In the genomic region with DNA sequence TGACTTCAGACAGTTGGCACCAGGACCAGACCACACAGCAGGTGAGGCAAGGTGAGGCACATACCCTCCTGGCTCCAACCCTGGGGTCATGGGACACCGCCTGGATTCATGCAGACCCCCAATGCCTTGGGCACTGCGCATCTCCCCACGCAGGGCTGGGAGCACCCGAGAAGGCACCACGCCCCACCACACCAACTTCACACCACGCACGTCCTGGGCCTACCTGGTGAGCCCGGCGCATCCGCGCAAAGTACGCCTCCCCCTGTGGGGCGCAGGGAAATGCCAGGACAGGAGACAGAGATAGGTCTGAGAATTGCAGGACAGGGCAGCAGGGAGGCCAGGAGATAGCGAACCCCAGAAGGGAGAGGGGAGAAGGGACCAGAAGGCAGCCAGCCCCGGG, we compare ENCODE assay signal across 29 cellular contexts. TPM values are rescaled to one million over a fixed set of nuclear protein-coding genes. Genes with fewer than 3 reads are reported as not detected.
DNase-seq lines count a peak whose midpoint lies in the region; ATAC-seq, FAIRE-seq and TF ChIP-seq lines count a peak whose summit lies in the region.
"Had no signal": no experiment of that assay in that cellular context is flagged by ENCODE, and none has a peak within 500 bp of the region (broad histone marks: within the 10 kb centered on the region; RNA-seq: fewer than 3 reads in every experiment).

No MANE protein-coding gene starts in this region.

- POLR2A ChIA-PET in K562 (lab: Yijun Ruan, JAX) = interaction anchor here (0.8 kb wide), 1 partner anchor 85 kb away, joined by 3 read pairs; no protein-coding TSS in a partner anchor

- peaks cover 20% of the 10 kb centered on the region for H3K4me1 Mint-ChIP-seq in HFFc6 (ENCODE audit: low read depth)
- peaks cover 6% of the 10 kb centered on the region for H3K4me1 Mint-ChIP-seq in stimulated activated effector memory CD8-positive, alpha-beta T cell treated with anti-CD3 and anti-CD28 coated beads, Interleukin-12 subunit alpha, Interleukin-12 subunit beta, amount 100 ng/mL, for 72 hours

- CTCF ChIA-PET in K562 (lab: Yijun Ruan, JAX; ENCODE audit: low intra/inter-chr PET ratio) = no interaction called here

- H4K20me1 ChIP-seq in K562 (replicated peaks; ENCODE audit: control insufficient read depth, insufficient read depth, low read length) = no peaks in the 10 kb centered on the region

- no peaks in the 10 kb centered on the region for H3K9me3 Mint-ChIP-seq in HFFc6
- no peaks in the 10 kb centered on the region for H3K9me3 Mint-ChIP-seq in stimulated activated effector memory CD8-positive, alpha-beta T cell treated with anti-CD3 and anti-CD28 coated beads, Interleukin-12 subunit alpha, Interleukin-12 subunit beta, amount 100 ng/mL, for 72 hours
- H3K9me3 Mint-ChIP-seq: naive thymus-derived CD4-positive, alpha-beta T cell; stimulated activated naive B cell treated with anti-CD40 and anti-IgM and Interleukin-4, amounts not matched to agents 10 μg/mL and 1 μg/mL and 100 μg/mL, for 72 hours had no signal

- H3K4me1 ChIP-seq in K562 (replicated peaks in 1 of 2; ENCODE audit: control insufficient read depth in 2 of 2, insufficient read depth in 2 of 2, low read length in 2 of 2) = peaks cover 20 to 47% of the 10 kb centered on the region in 2 experiments; a peak in 4 of 5 replicates
- H3K4me1 ChIP-seq in muscle layer of colon (ENCODE audit: insufficient read depth, low read length) = peaks cover 21% of the 10 kb centered on the region
- peaks cover 12 to 59% (median 35%) of the 10 kb centered on the region in 4 donors for H3K4me1 ChIP-seq in stomach
- H3K4me1 ChIP-seq: Caco-2 had no signal

- WGBS in K562 (ENCODE audit: insufficient coverage, low coverage, missing lambda C conversion rate) = 88% methylated on average over 15 of the region's 15 CpGs
- WGBS in stomach, 5 donors = 81 to 92% (median 87%) methylated on average over 9 to 15 of the region's 15 CpGs

- intact Hi-C loops in K562 (cut with micrococcal nuclease) (no loop called here), stomach (cut with DNase I; ENCODE audit: low total_unique reads) (no loop called here)

- H3K27ac ChIP-seq in K562 (ENCODE audit: extremely low read depth, low read depth, low read length) (no peak overlapping the region), muscle layer of colon (ENCODE audit: low read depth, low read length) (peak overlapping the region; percentile 71), stomach (peak overlapping the region in 3 of 5 donors; percentile 66 to 79 (median 75))

- H3K9me3 ChIP-seq in K562 (replicated peaks; ENCODE audit: control insufficient read depth, insufficient read depth, low read depth, low read length) = no peaks in the 10 kb centered on the region
- no peaks in the 10 kb centered on the region for H3K9me3 ChIP-seq in muscle layer of colon (ENCODE audit: low read length)
- H3K9me3 ChIP-seq in stomach = no peaks in the 10 kb centered on the region
- H3K9me3 ChIP-seq: BLaER1 treated with 17β-estradiol and CSF1 and Interleukin-3, amounts not matched to agents 10 nM and 100 nM; Caco-2; left lung; SK-N-SH had no signal

- H3K4me3 Mint-ChIP-seq in HFFc6 = no peak overlapping the region; the same call in 1 of the 2 replicates
- H3K4me3 Mint-ChIP-seq in stimulated activated effector memory CD8-positive, alpha-beta T cell treated with anti-CD3 and anti-CD28 coated beads, Interleukin-12 subunit alpha, Interleukin-12 subunit beta, amount 100 ng/mL, for 72 hours = no peak overlapping the region
- H3K4me3 Mint-ChIP-seq: activated naive CD8-positive, alpha-beta T cell; naive thymus-derived CD4-positive, alpha-beta T cell; stimulated activated naive B cell treated with anti-CD40 and anti-IgM and Interleukin-4, amounts not matched to agents 10 μg/mL and 1 μg/mL and 100 μg/mL, for 72 hours had no signal

- no peak for TF ChIP-seq POLR2A in K562 (conservative IDR thresholded peaks at IDR 0.05)
- TF ChIP-seq POLR2A in stomach (IDR thresholded peaks at IDR 0.05) = no peak

- BruUV-seq in K562 (replicated peaks; lab: Mats Ljungman, UMichigan) = no TSS peak

- peak overlapping the region; percentile 69; the same call in 1 of the 2 replicates for H3K27ac Mint-ChIP-seq in HFFc6
- no peak overlapping the region for H3K27ac Mint-ChIP-seq in stimulated activated effector memory CD8-positive, alpha-beta T cell treated with anti-CD3 and anti-CD28 coated beads, Interleukin-12 subunit alpha, Interleukin-12 subunit beta, amount 100 ng/mL, for 72 hours
- H3K27ac Mint-ChIP-seq: activated naive CD8-positive, alpha-beta T cell; naive thymus-derived CD4-positive, alpha-beta T cell; stimulated activated naive B cell treated with anti-CD40 and anti-IgM and Interleukin-4, amounts not matched to agents 10 μg/mL and 1 μg/mL and 100 μg/mL, for 72 hours had no signal

- peaks cover 19% of the 10 kb centered on the region for H3K36me3 Mint-ChIP-seq in HFFc6 (ENCODE audit: low read depth)
- H3K36me3 Mint-ChIP-seq in stimulated activated effector memory CD8-positive, alpha-beta T cell treated with anti-CD3 and anti-CD28 coated beads, Interleukin-12 subunit alpha, Interleukin-12 subunit beta, amount 100 ng/mL, for 72 hours = no peaks in the 10 kb centered on the region
- H3K36me3 Mint-ChIP-seq: activated naive CD8-positive, alpha-beta T cell; stimulated activated naive B cell treated with anti-CD40 and anti-IgM and Interleukin-4, amounts not matched to agents 10 μg/mL and 1 μg/mL and 100 μg/mL, for 72 hours had no signal

- TF ChIP-seq EP300 in K562 (IDR thresholded peaks at IDR 0.05; ENCODE audit: low read length) = no peak
- no peak for TF ChIP-seq EP300 in stomach (IDR thresholded peaks at IDR 0.05)

- peaks cover 3% of the 10 kb centered on the region for H3K9me1 ChIP-seq in K562 (ENCODE audit: control insufficient read depth, insufficient read depth, low read length)

- TF ChIP-seq RAD21 in K562 (CRISPR knock-in tag; conservative IDR thresholded peaks at IDR 0.05 in 1 of 2, IDR thresholded peaks at IDR 0.05 in 1 of 2) = no peak

- no peaks in the 10 kb centered on the region for H3K79me2 ChIP-seq in K562 (ENCODE audit: control insufficient read depth, insufficient read depth, low read length)

- TF ChIP-seq CTCF in HFFc6 (IDR thresholded peaks at IDR 0.05) = no peak
- no peak for TF ChIP-seq CTCF in K562 (IDR thresholded peaks at IDR 0.05 in 2 of 3, conservative IDR thresholded peaks at IDR 0.05 in 1 of 3; ENCODE audit: insufficient read depth in 2 of 3, low read depth in 1 of 3, low read length in 3 of 3)
- no peak for TF ChIP-seq CTCF in stomach (IDR thresholded peaks at IDR 0.05)
- no peak for TF ChIP-seq CTCF in D721Med (IDR thresholded peaks at IDR 0.05; ENCODE audit: insufficient read depth, missing control alignments)

- H3K4me3 ChIP-seq in K562 = no peak overlapping the region
- H3K4me3 ChIP-seq in muscle layer of colon (ENCODE audit: low read depth in 1 of 2, low read length in 2 of 2) = no peak overlapping the region
- H3K4me3 ChIP-seq in stomach = no peak overlapping the region
- H3K4me3 ChIP-seq: BLaER1 treated with 17β-estradiol and CSF1 and Interleukin-3, amounts not matched to agents 10 nM and 100 nM; left lung had no signal

- no peak overlapping the region for H3K4me2 ChIP-seq in K562 (ENCODE audit: insufficient read depth, low read length)
- H3K4me2 ChIP-seq: SK-N-SH had no signal

- no peak for DNase-seq in HFFc6
- no peak for DNase-seq in K562 (ENCODE audit: extremely low read depth in 1 of 4, low spot score in 3 of 4)
- DNase-seq in stomach = no peak
- DNase-seq in ACHN = no peak
- no peak for DNase-seq in D721Med (ENCODE audit: insufficient read length, low spot score)
- DNase-seq in stimulated activated effector memory CD8-positive, alpha-beta T cell treated with anti-CD3 and anti-CD28 coated beads, Interleukin-12 subunit alpha, Interleukin-12 subunit beta, amount 100 ng/mL, for 72 hours (ENCODE audit: low spot score in 2 of 2) = no peak
- DNase-seq: activated CD4-positive, alpha-beta T cell treated with anti-CD3 and anti-CD28 coated beads, Interleukin-2, amount 50 U/mL, for 1 hour; activated CD4-positive, CD25-positive, alpha-beta regulatory T cell; activated effector memory CD4-positive, alpha-beta T cell treated with anti-CD3 and anti-CD28 coated beads, Interleukin-2, amount 50 U/mL, for 16 hours; activated T-cell treated with anti-CD3 and anti-CD28 coated beads, Interleukin-2, amount 50 U/mL, for 1 hour; Caco-2; GDM1; NCI-H524; RPMI8226; stimulated activated naive B cell treated with anti-CD40 and anti-IgM and Interleukin-4, amounts not matched to agents 10 μg/mL and 1 μg/mL and 100 μg/mL, for 72 hours had no signal

- no peak overlapping the region for H2AFZ ChIP-seq in K562 (ENCODE audit: low read depth, low read length)

- H3K9ac ChIP-seq in K562 (ENCODE audit: insufficient read depth in 1 of 2, low read depth in 2 of 2, low read length in 2 of 2) (no peak overlapping the region), muscle layer of colon (ENCODE audit: low read length) (peak overlapping the region; percentile 47)

- H3K27me3 ChIP-seq in K562 (ENCODE audit: control insufficient read depth in 2 of 2, insufficient read depth in 2 of 2, low read length in 2 of 2) (no peaks in the 10 kb centered on the region), muscle layer of colon (ENCODE audit: control insufficient read depth in 1 of 2, insufficient read depth in 2 of 2, low read length in 2 of 2) (no peaks in the 10 kb centered on the region), stomach (no peaks in the 10 kb centered on the region)
- H3K27me3 ChIP-seq: BLaER1 treated with 17β-estradiol and CSF1 and Interleukin-3, amounts not matched to agents 10 nM and 100 nM; left lung had no signal

- FAIRE-seq in K562 (lab: Jason Lieb, UNC) (no peak), D721Med (lab: Jason Lieb, UNC) (no peak)
- FAIRE-seq: bronchial epithelial cell, H1 had no signal

- in situ Hi-C loops in K562 (cut with MboI) = no loop called here
- in situ Hi-C loops in ACHN (cut with HindIII; ENCODE audit: low pct_ligation_motif_present, low pct_unique_long_range_greater_than_20kb, low sequenced_read_pairs) = no loop called here

- peaks cover 75% of the 10 kb centered on the region; the same call in 2 of the 3 replicates for H3K36me3 ChIP-seq in K562 (ENCODE audit: control insufficient read depth, insufficient read depth, low read length)
- H3K36me3 ChIP-seq in muscle layer of colon (ENCODE audit: insufficient read depth, low read length) = peaks cover 87% of the 10 kb centered on the region
- H3K36me3 ChIP-seq in stomach = peaks cover 73 to 89% (median 79%) of the 10 kb centered on the region in 4 donors

- H3K27me3 Mint-ChIP-seq in HFFc6 (ENCODE audit: insufficient read depth) = peaks cover 12% of the 10 kb centered on the region
- H3K27me3 Mint-ChIP-seq: activated naive CD8-positive, alpha-beta T cell; naive thymus-derived CD4-positive, alpha-beta T cell had no signal

- ATAC-seq in K562 = no peak
- ATAC-seq in stimulated activated effector memory CD8-positive, alpha-beta T cell treated with anti-CD3 and anti-CD28 coated beads, Interleukin-12 subunit alpha, Interleukin-12 subunit beta, amount 100 ng/mL, for 72 hours = no peak
- no peak for ATAC-seq in HG03280 (IDR thresholded peaks at IDR 0.05; ENCODE audit: unreplicated experiment)
- ATAC-seq: naive thymus-derived CD4-positive, alpha-beta T cell; stimulated activated naive B cell treated with anti-CD40 and anti-IgM and Interleukin-4, amounts not matched to agents 10 μg/mL and 1 μg/mL and 100 μg/mL, for 72 hours had no signal

RNA-seq across cellular contexts. Expression of a gene that starts 58.5 kb away (rescaled TPM):
- total RNA-seq in HFFc6 (2021; fragmentation: NEBNext Ultra II Directional; extraction: Animal tissue kit (Norgen Biotek cat#: 25700)) = under 1 TPM in 1 of 6 experiments, not detected in 5; 0.14 TPM
- not detected in 2 replicates for total RNA-seq in K562 (2011; cell fraction: chromatin; rRNA removed; ENCODE audit: low replicate concordance)
- total RNA-seq in K562 (2011; cell fraction: nucleolus; rRNA removed) = 0.13 TPM in 1 of 2 replicates, not detected in the other
- total RNA-seq in K562 (2011; cell fraction: nucleoplasm; rRNA removed) = not detected in 2 replicates
- total RNA-seq in K562 (2014; rRNA removed) = not detected in 2 replicates
- total RNA-seq in K562 (2014; rRNA removed; fragmentation: Illumina TruSeq; extraction: Trizol) = not detected in 2 replicates
- total RNA-seq in K562 (2015; rRNA removed; fragmentation: Illumina TruSeq; extraction: Trizol) = not detected in 2 replicates
- total RNA-seq in K562 (2021) = not detected in 2 replicates
- polyA plus RNA-seq in K562 (2011; rRNA removed) = not detected in 2 replicates
- not detected in 2 replicates for polyA plus RNA-seq in K562 (2011; cell fraction: cytosol; rRNA removed)
- polyA plus RNA-seq in K562 (2011; cell fraction: nucleus; rRNA removed) = 0.10 TPM in 1 of 2 replicates, not detected in the other
- polyA plus RNA-seq in K562 (2012) = 5.8 and 7.0 TPM in 2 replicates
- polyA plus RNA-seq in K562 (2014; fragmentation: Illumina TruSeq; extraction: Trizol) = not detected in 2 replicates
- under 1 TPM; 0.45 to 0.48 TPM for polyA plus RNA-seq in K562 (2014; fragmentation: Nextera tagmentation; extraction: Ambion mirVana)
- polyA plus RNA-seq in K562 (2014; rRNA removed) = not detected in 2 replicates
- polyA minus RNA-seq in K562 (2011; rRNA and poly(A)+ RNA removed) = not detected in 2 replicates
- not detected in 2 replicates for polyA minus RNA-seq in K562 (2011; cell fraction: cytosol; rRNA and poly(A)+ RNA removed)
- not detected in 2 replicates for polyA minus RNA-seq in K562 (2011; cell fraction: nucleus; rRNA and poly(A)+ RNA removed)
- 1 to 10 TPM in 1 of 5 donors, under 1 TPM in 1, not detected in 3; 0.72 to 2.3 TPM for total RNA-seq in stomach
- polyA plus RNA-seq in stomach = 1 to 10 TPM in 2 of 3 donors, under 1 TPM in 1; 0.76 to 2.6 (median 1.6) TPM
- total RNA-seq: bronchial epithelial cell; Caco-2; glomerular endothelial cell; HT1080; OCI-LY7; pulmonary artery endothelial cell; T-helper 1 cell treated with Interleukin-12 subunit alpha and Interleukin-12 subunit beta and Interleukin-4 antibody, amounts not matched to agents 30 ng/mL and 1 ng/mL, for 36 hours had no signal
- polyA plus RNA-seq: naive thymus-derived CD4-positive, alpha-beta T cell had no signal
